In the genomic region with DNA sequence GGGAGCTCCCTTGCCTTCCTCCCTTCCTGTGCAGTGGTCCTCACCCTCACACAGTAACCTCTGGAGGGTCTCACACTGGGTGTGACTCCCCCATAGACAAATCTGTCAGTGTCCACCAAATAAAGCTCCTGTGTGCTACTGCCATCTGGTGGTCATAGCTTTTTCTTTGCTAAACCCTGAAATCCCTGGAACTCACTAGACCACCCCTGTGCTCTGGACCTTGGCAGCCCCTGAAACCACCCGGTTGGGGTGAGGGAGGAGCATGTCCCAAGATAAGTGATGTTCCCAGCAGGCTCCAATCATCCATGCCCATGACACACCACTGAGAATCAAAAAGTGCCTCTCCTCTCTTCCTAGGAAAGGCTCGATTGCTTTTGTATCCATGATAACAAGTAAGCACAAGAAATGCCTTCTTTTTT, we compare ENCODE assay signal across 1 cellular context.
A peak's percentile ranks its signal among the peaks of the same experiment; 100 is the strongest.
TF ChIP-seq lines count a peak whose summit lies in the region.

No MANE protein-coding gene starts in this region.

TF ChIP-seq in K562, 482 proteins besides CTCF, POLR2A, EP300 and RAD21:
- TF ChIP-seq PKNOX1 (IDR thresholded peaks at IDR 0.05) (peak; percentile 36; the same call in 1 of the 2 replicates), SP1 (CRISPR knock-in tag; IDR thresholded peaks at IDR 0.05) (no peak), CC2D1A (IDR thresholded peaks at IDR 0.05) (0 out of 2 replicates have a peak, but pooled peaks have one; percentile 47), ARID2 (IDR thresholded peaks at IDR 0.05) (peak; percentile 27; the same call in 1 of the 2 replicates), TAL1 (IDR thresholded peaks at IDR 0.05) (peak; percentile 2; the same call in 1 of the 2 replicates), ZBTB7A (IDR thresholded peaks at IDR 0.05; ENCODE audit: borderline replicate concordance, control insufficient read depth, low read depth, low read length) (peak; percentile 79), ETV5 (CRISPR knock-in tag; IDR thresholded peaks at IDR 0.05; ENCODE audit: low read depth) (no peak), RB1 (IDR thresholded peaks at IDR 0.05; ENCODE audit: low read depth) (peak; percentile 34; the same call in 1 of the 2 replicates), ZNF239 (CRISPR knock-in tag; IDR thresholded peaks at IDR 0.05) (no peak), MEIS2 (IDR thresholded peaks at IDR 0.05; ENCODE audit: partially characterized antibody) (peak; percentile 36), XRCC5 (IDR thresholded peaks at IDR 0.05; ENCODE audit: low read depth, low read length) (0 out of 2 replicates have a peak, but pooled peaks have one; percentile 24), SMC3 (conservative IDR thresholded peaks at IDR 0.05; ENCODE audit: insufficient read depth, low read depth, low read length) (peak; percentile 70)
- TF ChIP-seq, protein P1, sequence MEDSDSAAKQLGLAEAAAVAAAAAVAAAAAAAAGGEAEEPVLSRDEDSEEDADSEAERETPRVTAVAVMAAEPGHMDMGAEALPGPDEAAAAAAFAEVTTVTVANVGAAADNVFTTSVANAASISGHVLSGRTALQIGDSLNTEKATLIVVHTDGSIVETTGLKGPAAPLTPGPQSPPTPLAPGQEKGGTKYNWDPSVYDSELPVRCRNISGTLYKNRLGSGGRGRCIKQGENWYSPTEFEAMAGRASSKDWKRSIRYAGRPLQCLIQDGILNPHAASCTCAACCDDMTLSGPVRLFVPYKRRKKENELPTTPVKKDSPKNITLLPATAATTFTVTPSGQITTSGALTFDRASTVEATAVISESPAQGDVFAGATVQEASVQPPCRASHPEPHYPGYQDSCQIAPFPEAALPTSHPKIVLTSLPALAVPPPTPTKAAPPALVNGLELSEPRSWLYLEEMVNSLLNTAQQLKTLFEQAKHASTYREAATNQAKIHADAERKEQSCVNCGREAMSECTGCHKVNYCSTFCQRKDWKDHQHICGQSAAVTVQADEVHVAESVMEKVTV (CRISPR knock-in tag; IDR thresholded peaks at IDR 0.05), result peak; percentile 35; the same call in 1 of the 2 replicates
- TF ChIP-seq, protein P2, sequence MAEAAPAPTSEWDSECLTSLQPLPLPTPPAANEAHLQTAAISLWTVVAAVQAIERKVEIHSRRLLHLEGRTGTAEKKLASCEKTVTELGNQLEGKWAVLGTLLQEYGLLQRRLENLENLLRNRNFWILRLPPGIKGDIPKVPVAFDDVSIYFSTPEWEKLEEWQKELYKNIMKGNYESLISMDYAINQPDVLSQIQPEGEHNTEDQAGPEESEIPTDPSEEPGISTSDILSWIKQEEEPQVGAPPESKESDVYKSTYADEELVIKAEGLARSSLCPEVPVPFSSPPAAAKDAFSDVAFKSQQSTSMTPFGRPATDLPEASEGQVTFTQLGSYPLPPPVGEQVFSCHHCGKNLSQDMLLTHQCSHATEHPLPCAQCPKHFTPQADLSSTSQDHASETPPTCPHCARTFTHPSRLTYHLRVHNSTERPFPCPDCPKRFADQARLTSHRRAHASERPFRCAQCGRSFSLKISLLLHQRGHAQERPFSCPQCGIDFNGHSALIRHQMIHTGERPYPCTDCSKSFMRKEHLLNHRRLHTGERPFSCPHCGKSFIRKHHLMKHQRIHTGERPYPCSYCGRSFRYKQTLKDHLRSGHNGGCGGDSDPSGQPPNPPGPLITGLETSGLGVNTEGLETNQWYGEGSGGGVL (CRISPR knock-in tag; IDR thresholded peaks at IDR 0.05), result no peak
